ENCODE assay signal across 2 cellular contexts in genomic region chr3:64836097-64836496, GRCh38.
TF ChIP-seq lines count a peak whose summit lies in the region.

No MANE protein-coding gene starts in this region.

TF ChIP-seq in IMR-90, 13 proteins besides CTCF, POLR2A, EP300 and RAD21:
- TF ChIP-seq MXI1 (IDR thresholded peaks at IDR 0.05; ENCODE audit: borderline replicate concordance, low read depth, low read length), result no peak
- no peak for TF ChIP-seq RCOR1 (IDR thresholded peaks at IDR 0.05; ENCODE audit: insufficient replicate concordance, low read length)
- no peak for TF ChIP-seq MAZ (IDR thresholded peaks at IDR 0.05; ENCODE audit: borderline replicate concordance, low read depth, low read length)
- TF ChIP-seq CEBPB (IDR thresholded peaks at IDR 0.05; ENCODE audit: low read depth, low read length), result no peak
- TF ChIP-seq SMC3 (IDR thresholded peaks at IDR 0.05; ENCODE audit: low read depth, low read length), result no peak
- TF ChIP-seq ELK1 (IDR thresholded peaks at IDR 0.05; ENCODE audit: borderline replicate concordance, low read depth, low read length), result no peak
- no peak for TF ChIP-seq MAFK (IDR thresholded peaks at IDR 0.05; ENCODE audit: low read depth, low read length)
- no peak for TF ChIP-seq RFX5 (IDR thresholded peaks at IDR 0.05; ENCODE audit: low read depth, low read length)
- no peak for TF ChIP-seq NFE2L2 (IDR thresholded peaks at IDR 0.05; ENCODE audit: low read depth, low read length)
- no peak for TF ChIP-seq CHD1 (IDR thresholded peaks at IDR 0.05; ENCODE audit: low read depth, low read length)
TF ChIP-seq in IMR-90: peak in this region for 0.

TF ChIP-seq in endothelial cell of umbilical vein, 7 proteins besides CTCF, POLR2A, EP300 and RAD21:
- TF ChIP-seq MAX (IDR thresholded peaks at IDR 0.05; ENCODE audit: insufficient read depth, insufficient read length), result no peak
- TF ChIP-seq POLR2AphosphoS5 (IDR thresholded peaks at IDR 0.05; ENCODE audit: insufficient read depth, low read depth, low read length), result no peak
- no peak for TF ChIP-seq FOS (IDR thresholded peaks at IDR 0.05; ENCODE audit: borderline replicate concordance, insufficient read depth, low read length)
- TF ChIP-seq JUN (IDR thresholded peaks at IDR 0.05; ENCODE audit: borderline replicate concordance, insufficient read depth, insufficient read length, low read depth), result no peak
- no peak for TF ChIP-seq MYC (IDR thresholded peaks at IDR 0.05; ENCODE audit: low read depth, low read length)
- TF ChIP-seq GATA2 (IDR thresholded peaks at IDR 0.05; ENCODE audit: insufficient read depth, insufficient read length, low read depth, low read length), result no peak
- TF ChIP-seq EZH2 (IDR thresholded peaks at IDR 0.05; ENCODE audit: borderline replicate concordance, low read depth, low read length, severe bottlenecking), result no peak
